In the genomic region with DNA sequence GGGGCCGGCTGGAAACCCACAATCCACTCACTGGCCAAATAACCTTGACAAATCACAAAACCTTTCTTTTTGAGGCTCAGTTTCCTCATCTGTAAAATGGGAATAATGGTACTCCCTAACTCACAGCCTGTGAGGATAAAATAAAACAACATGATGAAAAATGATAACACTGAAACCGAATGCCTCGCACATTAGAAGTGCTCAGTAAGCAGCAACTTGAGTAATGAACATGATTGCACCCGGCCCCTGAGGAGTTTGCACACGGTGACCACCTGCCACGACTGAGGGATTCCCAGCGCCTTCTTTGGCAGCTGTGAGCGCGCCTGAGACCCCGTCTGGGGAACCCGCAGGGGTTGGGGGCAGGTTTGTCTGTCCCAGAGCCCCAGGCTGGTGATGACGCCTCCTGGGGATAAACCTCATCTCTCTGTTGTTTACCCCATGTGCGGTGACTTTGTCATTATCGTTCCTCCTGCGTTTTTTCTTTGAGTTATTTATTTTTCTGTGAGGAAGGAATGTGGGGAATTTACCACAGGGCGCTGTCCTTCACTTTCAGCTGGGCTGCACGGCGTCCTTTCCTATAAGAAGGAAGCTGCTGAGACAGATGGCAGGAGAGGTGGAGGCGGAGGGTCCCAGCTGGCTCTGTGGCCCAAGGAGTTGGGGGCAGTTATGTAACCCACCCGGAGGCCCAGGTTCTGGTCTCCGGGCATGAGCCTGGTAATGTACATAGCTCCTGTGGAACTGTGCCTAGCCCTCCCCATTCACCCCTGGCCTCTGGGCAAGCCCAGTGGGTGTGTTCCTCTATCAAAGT, we compare ENCODE assay signal across 8 cellular contexts. TPM values are rescaled to one million over a fixed set of nuclear protein-coding genes. Genes with fewer than 3 reads are reported as not detected.
A peak's percentile ranks its signal among the peaks of the same experiment; 100 is the strongest.
DNase-seq lines count a peak whose midpoint lies in the region; FAIRE-seq and TF ChIP-seq lines count a peak whose summit lies in the region.

No MANE protein-coding gene starts in this region.

- H3K27me3 ChIP-seq in skeletal muscle satellite cell (ENCODE audit: control insufficient read depth, insufficient read depth, low read length) = no peaks in the 10 kb centered on the region

- no peak for FAIRE-seq in D721Med (lab: Jason Lieb, UNC)

- H3K4me1 ChIP-seq in skeletal muscle satellite cell (ENCODE audit: control insufficient read depth, insufficient read depth, low read length) = peaks cover 77% of the 10 kb centered on the region

- no peaks in the 10 kb centered on the region for H3K36me3 ChIP-seq in skeletal muscle satellite cell (ENCODE audit: insufficient read depth, low read length)

- no peak overlapping the region for H3K9ac ChIP-seq in skeletal muscle satellite cell (ENCODE audit: low read depth, low read length)

- no peaks in the 10 kb centered on the region for H3K9me3 ChIP-seq in skeletal muscle satellite cell (replicated peaks; ENCODE audit: low read length)

- TF ChIP-seq CTCF in foreskin fibroblast (IDR thresholded peaks at IDR 0.05; ENCODE audit: low read depth, low read length) = no peak
- no peak for TF ChIP-seq CTCF in D721Med (IDR thresholded peaks at IDR 0.05; ENCODE audit: insufficient read depth, missing control alignments)

- H3K4me2 ChIP-seq in skeletal muscle satellite cell (ENCODE audit: low read length) = peak overlapping the region; percentile 69

- no peak overlapping the region for H3K4me3 ChIP-seq in foreskin fibroblast (ENCODE audit: low read depth in 1 of 2, low read length in 2 of 2)
- peak overlapping the region; percentile 35 for H3K4me3 ChIP-seq in skeletal muscle satellite cell (ENCODE audit: low read length)

- DNase-seq in GM04504 (ENCODE audit: low read depth) (peak; percentile 77), SW 1271 (lab: John Stamatoyannopoulos, UW) (peak; percentile 41 to 89), foreskin fibroblast (peak; percentile 74 to 84), GM19240 (ENCODE audit: insufficient read length, low spot score) (no peak), anterior cingulate cortex (lab: John Stamatoyannopoulos, UW) (no peak), NCI-H748 (lab: John Stamatoyannopoulos, UW; ENCODE audit: unreplicated experiment) (no peak), D721Med (ENCODE audit: insufficient read length, low spot score) (no peak)

RNA-seq across cellular contexts. Expression of a gene that starts 3.0 kb away (rescaled TPM):
- total RNA-seq in skeletal muscle satellite cell (2012; rRNA removed) = 2.3 and 3.3 TPM in 2 replicates

RNA-seq across cellular contexts. Expression of a gene that starts 23.6 kb away (rescaled TPM):
- total RNA-seq in skeletal muscle satellite cell (2012; rRNA removed) = under 0.01 TPM in 1 of 2 replicates, not detected in the other

Comparison
In these comparisons a context has a peak if more than half of its experiments do, and no peak if none do; other contexts are left out.
1. DNase-seq: peak in GM04504 (single experiment), SW 1271 (2 of 2) and foreskin fibroblast (2 of 2); none in GM19240 (single experiment), anterior cingulate cortex (0 of 58), NCI-H748 (single experiment) and D721Med (single experiment).